In the genomic region with DNA sequence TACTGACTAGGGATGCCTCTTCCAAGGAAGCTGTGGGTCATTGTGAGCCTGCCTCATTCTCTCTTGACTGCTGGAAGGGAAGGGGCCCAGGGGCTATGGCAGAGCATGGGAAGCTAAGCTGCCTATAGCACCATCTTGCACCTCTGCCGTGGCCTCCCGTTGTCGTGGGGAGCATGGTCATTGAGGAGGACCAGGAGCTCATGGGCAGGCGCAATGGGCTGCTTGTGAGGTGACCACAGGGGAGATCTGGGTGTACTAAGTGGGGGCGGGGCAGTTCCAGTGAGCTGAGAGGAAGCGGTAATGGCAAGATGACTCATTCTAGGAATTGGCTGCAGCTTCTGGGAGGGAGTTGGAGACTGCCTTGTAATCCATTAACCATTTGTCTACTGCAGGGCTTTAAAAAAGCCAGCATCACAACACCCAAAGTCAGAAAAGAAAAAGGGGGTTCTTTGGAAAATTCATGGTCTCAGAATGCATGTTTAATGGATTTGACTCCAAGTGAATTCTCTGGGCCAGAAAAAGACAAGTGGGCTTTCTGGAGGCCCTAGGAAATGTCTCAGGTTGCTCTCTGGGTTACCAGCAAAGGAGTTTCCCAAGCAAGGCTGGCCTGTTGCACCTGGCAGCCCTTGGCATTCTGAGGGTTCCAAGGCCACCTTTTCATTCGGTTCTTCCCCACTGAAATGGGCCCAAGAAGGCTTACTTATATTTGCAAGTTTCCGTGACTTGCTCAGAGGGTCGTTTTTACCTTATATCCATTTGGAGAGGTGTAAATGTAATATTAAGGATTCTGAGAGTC, we compare ENCODE assay signal across 1 cellular context.
TF ChIP-seq lines count a peak whose summit lies in the region.

No MANE protein-coding gene starts in this region.

TF ChIP-seq in GM12878, 131 proteins besides CTCF, POLR2A, EP300 and RAD21 (continued from another document and continues in another):
- peak; percentile 37 for TF ChIP-seq BCL3 (IDR thresholded peaks at IDR 0.05; ENCODE audit: borderline replicate concordance, insufficient read depth, low read depth, low read length, poor library complexity, severe bottlenecking)
- TF ChIP-seq LARP7 (IDR thresholded peaks at IDR 0.05) = peak; percentile 46
- no peak for TF ChIP-seq GABPA (IDR thresholded peaks at IDR 0.05; ENCODE audit: low read depth)
- TF ChIP-seq CREM (IDR thresholded peaks at IDR 0.05; ENCODE audit: low read depth) = peak; percentile 77
- peak; percentile 93 for TF ChIP-seq DPF2 (IDR thresholded peaks at IDR 0.05)
- TF ChIP-seq SPI1 (IDR thresholded peaks at IDR 0.05; ENCODE audit: borderline replicate concordance, insufficient read depth, low read depth, low read length) = peak; percentile 86
- 0 out of 2 replicates have a peak, but pooled peaks have one; percentile 37 for TF ChIP-seq CBFB (IDR thresholded peaks at IDR 0.05; ENCODE audit: low read depth)
- peak; percentile 66 for TF ChIP-seq MEF2A (IDR thresholded peaks at IDR 0.05; ENCODE audit: insufficient read depth, low read depth, low read length)
- 0 out of 2 replicates have a peak, but pooled peaks have one; percentile 16 for TF ChIP-seq SREBF2 (IDR thresholded peaks at IDR 0.05; ENCODE audit: low read length)
- TF ChIP-seq MTA2 (IDR thresholded peaks at IDR 0.05; ENCODE audit: low read depth) = peak; percentile 81
- TF ChIP-seq E2F8 (IDR thresholded peaks at IDR 0.05; ENCODE audit: low read depth, partially characterized antibody) = no peak
- TF ChIP-seq, protein P1, sequence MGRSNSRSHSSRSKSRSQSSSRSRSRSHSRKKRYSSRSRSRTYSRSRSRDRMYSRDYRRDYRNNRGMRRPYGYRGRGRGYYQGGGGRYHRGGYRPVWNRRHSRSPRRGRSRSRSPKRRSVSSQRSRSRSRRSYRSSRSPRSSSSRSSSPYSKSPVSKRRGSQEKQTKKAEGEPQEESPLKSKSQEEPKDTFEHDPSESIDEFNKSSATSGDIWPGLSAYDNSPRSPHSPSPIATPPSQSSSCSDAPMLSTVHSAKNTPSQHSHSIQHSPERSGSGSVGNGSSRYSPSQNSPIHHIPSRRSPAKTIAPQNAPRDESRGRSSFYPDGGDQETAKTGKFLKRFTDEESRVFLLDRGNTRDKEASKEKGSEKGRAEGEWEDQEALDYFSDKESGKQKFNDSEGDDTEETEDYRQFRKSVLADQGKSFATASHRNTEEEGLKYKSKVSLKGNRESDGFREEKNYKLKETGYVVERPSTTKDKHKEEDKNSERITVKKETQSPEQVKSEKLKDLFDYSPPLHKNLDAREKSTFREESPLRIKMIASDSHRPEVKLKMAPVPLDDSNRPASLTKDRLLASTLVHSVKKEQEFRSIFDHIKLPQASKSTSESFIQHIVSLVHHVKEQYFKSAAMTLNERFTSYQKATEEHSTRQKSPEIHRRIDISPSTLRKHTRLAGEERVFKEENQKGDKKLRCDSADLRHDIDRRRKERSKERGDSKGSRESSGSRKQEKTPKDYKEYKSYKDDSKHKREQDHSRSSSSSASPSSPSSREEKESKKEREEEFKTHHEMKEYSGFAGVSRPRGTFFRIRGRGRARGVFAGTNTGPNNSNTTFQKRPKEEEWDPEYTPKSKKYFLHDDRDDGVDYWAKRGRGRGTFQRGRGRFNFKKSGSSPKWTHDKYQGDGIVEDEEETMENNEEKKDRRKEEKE (IDR thresholded peaks at IDR 0.05) = no peak
- no peak for TF ChIP-seq RUNX3 (IDR thresholded peaks at IDR 0.05; ENCODE audit: low read length)
- no peak for TF ChIP-seq ZZZ3 (IDR thresholded peaks at IDR 0.05; ENCODE audit: control insufficient read depth, insufficient read length, low read depth)
- peak; percentile 95 for TF ChIP-seq JUNB (IDR thresholded peaks at IDR 0.05)
- peak; percentile 77; the same call in 1 of the 2 replicates for TF ChIP-seq WRNIP1 (IDR thresholded peaks at IDR 0.05; ENCODE audit: borderline replicate concordance, low read depth, low read length)
- TF ChIP-seq, protein P2, sequence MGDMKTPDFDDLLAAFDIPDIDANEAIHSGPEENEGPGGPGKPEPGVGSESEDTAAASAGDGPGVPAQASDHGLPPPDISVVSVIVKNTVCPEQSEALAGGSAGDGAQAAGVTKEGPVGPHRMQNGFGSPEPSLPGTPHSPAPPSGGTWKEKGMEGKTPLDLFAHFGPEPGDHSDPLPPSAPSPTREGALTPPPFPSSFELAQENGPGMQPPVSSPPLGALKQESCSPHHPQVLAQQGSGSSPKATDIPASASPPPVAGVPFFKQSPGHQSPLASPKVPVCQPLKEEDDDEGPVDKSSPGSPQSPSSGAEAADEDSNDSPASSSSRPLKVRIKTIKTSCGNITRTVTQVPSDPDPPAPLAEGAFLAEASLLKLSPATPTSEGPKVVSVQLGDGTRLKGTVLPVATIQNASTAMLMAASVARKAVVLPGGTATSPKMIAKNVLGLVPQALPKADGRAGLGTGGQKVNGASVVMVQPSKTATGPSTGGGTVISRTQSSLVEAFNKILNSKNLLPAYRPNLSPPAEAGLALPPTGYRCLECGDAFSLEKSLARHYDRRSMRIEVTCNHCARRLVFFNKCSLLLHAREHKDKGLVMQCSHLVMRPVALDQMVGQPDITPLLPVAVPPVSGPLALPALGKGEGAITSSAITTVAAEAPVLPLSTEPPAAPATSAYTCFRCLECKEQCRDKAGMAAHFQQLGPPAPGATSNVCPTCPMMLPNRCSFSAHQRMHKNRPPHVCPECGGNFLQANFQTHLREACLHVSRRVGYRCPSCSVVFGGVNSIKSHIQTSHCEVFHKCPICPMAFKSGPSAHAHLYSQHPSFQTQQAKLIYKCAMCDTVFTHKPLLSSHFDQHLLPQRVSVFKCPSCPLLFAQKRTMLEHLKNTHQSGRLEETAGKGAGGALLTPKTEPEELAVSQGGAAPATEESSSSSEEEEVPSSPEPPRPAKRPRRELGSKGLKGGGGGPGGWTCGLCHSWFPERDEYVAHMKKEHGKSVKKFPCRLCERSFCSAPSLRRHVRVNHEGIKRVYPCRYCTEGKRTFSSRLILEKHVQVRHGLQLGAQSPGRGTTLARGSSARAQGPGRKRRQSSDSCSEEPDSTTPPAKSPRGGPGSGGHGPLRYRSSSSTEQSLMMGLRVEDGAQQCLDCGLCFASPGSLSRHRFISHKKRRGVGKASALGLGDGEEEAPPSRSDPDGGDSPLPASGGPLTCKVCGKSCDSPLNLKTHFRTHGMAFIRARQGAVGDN (IDR thresholded peaks at IDR 0.05) = peak; percentile 54
- TF ChIP-seq IKZF2 (IDR thresholded peaks at IDR 0.05) = peak; percentile 94 to 97
- TF ChIP-seq STAT3 (IDR thresholded peaks at IDR 0.05; ENCODE audit: low read depth, low read length) = peak; percentile 85; the same call in 1 of the 2 replicates
- peak; percentile 29 for TF ChIP-seq SMAD1 (IDR thresholded peaks at IDR 0.05; ENCODE audit: low read depth, partially characterized antibody)
- no peak for TF ChIP-seq FOXK2 (IDR thresholded peaks at IDR 0.05)
- no peak for TF ChIP-seq CEBPB (IDR thresholded peaks at IDR 0.05; ENCODE audit: borderline replicate concordance in 1 of 2, low read depth in 2 of 2, low read length in 2 of 2)
- TF ChIP-seq PAX5 (IDR thresholded peaks at IDR 0.05; ENCODE audit: borderline replicate concordance, low read depth, low read length) = peak; percentile 76; the same call in 1 of the 2 replicates
- TF ChIP-seq, protein P3, sequence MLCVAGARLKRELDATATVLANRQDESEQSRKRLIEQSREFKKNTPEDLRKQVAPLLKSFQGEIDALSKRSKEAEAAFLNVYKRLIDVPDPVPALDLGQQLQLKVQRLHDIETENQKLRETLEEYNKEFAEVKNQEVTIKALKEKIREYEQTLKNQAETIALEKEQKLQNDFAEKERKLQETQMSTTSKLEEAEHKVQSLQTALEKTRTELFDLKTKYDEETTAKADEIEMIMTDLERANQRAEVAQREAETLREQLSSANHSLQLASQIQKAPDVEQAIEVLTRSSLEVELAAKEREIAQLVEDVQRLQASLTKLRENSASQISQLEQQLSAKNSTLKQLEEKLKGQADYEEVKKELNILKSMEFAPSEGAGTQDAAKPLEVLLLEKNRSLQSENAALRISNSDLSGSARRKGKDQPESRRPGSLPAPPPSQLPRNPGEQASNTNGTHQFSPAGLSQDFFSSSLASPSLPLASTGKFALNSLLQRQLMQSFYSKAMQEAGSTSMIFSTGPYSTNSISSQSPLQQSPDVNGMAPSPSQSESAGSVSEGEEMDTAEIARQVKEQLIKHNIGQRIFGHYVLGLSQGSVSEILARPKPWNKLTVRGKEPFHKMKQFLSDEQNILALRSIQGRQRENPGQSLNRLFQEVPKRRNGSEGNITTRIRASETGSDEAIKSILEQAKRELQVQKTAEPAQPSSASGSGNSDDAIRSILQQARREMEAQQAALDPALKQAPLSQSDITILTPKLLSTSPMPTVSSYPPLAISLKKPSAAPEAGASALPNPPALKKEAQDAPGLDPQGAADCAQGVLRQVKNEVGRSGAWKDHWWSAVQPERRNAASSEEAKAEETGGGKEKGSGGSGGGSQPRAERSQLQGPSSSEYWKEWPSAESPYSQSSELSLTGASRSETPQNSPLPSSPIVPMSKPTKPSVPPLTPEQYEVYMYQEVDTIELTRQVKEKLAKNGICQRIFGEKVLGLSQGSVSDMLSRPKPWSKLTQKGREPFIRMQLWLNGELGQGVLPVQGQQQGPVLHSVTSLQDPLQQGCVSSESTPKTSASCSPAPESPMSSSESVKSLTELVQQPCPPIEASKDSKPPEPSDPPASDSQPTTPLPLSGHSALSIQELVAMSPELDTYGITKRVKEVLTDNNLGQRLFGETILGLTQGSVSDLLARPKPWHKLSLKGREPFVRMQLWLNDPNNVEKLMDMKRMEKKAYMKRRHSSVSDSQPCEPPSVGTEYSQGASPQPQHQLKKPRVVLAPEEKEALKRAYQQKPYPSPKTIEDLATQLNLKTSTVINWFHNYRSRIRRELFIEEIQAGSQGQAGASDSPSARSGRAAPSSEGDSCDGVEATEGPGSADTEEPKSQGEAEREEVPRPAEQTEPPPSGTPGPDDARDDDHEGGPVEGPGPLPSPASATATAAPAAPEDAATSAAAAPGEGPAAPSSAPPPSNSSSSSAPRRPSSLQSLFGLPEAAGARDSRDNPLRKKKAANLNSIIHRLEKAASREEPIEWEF (IDR thresholded peaks at IDR 0.05; ENCODE audit: insufficient replicate concordance, low read depth, low read length) = peak; percentile 54
- TF ChIP-seq SMC3 (IDR thresholded peaks at IDR 0.05; ENCODE audit: borderline replicate concordance, low read length) = peak; percentile 11; the same call in 1 of the 2 replicates
- TF ChIP-seq FOS (IDR thresholded peaks at IDR 0.05; ENCODE audit: borderline replicate concordance, extremely low read depth, insufficient read length) = no peak
- TF ChIP-seq, protein P4, sequence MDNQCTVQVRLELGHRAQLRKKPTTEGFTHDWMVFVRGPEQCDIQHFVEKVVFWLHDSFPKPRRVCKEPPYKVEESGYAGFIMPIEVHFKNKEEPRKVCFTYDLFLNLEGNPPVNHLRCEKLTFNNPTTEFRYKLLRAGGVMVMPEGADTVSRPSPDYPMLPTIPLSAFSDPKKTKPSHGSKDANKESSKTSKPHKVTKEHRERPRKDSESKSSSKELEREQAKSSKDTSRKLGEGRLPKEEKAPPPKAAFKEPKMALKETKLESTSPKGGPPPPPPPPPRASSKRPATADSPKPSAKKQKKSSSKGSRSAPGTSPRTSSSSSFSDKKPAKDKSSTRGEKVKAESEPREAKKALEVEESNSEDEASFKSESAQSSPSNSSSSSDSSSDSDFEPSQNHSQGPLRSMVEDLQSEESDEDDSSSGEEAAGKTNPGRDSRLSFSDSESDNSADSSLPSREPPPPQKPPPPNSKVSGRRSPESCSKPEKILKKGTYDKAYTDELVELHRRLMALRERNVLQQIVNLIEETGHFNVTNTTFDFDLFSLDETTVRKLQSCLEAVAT (IDR thresholded peaks at IDR 0.05) = peak; percentile 77
- TF ChIP-seq, protein P5, sequence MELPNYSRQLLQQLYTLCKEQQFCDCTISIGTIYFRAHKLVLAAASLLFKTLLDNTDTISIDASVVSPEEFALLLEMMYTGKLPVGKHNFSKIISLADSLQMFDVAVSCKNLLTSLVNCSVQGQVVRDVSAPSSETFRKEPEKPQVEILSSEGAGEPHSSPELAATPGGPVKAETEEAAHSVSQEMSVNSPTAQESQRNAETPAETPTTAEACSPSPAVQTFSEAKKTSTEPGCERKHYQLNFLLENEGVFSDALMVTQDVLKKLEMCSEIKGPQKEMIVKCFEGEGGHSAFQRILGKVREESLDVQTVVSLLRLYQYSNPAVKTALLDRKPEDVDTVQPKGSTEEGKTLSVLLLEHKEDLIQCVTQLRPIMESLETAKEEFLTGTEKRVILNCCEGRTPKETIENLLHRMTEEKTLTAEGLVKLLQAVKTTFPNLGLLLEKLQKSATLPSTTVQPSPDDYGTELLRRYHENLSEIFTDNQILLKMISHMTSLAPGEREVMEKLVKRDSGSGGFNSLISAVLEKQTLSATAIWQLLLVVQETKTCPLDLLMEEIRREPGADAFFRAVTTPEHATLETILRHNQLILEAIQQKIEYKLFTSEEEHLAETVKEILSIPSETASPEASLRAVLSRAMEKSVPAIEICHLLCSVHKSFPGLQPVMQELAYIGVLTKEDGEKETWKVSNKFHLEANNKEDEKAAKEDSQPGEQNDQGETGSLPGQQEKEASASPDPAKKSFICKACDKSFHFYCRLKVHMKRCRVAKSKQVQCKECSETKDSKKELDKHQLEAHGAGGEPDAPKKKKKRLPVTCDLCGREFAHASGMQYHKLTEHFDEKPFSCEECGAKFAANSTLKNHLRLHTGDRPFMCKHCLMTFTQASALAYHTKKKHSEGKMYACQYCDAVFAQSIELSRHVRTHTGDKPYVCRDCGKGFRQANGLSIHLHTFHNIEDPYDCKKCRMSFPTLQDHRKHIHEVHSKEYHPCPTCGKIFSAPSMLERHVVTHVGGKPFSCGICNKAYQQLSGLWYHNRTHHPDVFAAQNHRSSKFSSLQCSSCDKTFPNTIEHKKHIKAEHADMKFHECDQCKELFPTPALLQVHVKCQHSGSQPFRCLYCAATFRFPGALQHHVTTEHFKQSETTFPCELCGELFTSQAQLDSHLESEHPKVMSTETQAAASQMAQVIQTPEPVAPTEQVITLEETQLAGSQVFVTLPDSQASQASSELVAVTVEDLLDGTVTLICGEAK (IDR thresholded peaks at IDR 0.05; ENCODE audit: borderline replicate concordance) = peak; percentile 23; the same call in 1 of the 2 replicates
